In genomic region chrX:112211459-112211858, GRCh38 we compare ENCODE assay signal across 17 cellular contexts.
A peak's percentile ranks its signal among the peaks of the same experiment; 100 is the strongest.
DNase-seq lines count a peak whose midpoint lies in the region; ATAC-seq and TF ChIP-seq lines count a peak whose summit lies in the region.
"Had no signal": no experiment of that assay in that cellular context is flagged by ENCODE, and none has a peak within 500 bp of the region (broad histone marks: within the 10 kb centered on the region; RNA-seq: fewer than 3 reads in every experiment).

No MANE protein-coding gene starts in this region.

- no peaks in the 10 kb centered on the region for H3K36me3 Mint-ChIP-seq in activated T-helper 1 cell treated with anti-CD3 and anti-CD28 coated beads, Interleukin-12 subunit alpha, Interleukin-12 subunit beta, Interleukin-2, Interleukin-4 antibody, amounts not matched to agents 30 ng/mL and 10 ng/mL and 1 ng/mL, durations not matched to agents 14 hours and 24 hours and 36 hours (ENCODE audit: low read depth)
- H3K36me3 Mint-ChIP-seq: naive B cell had no signal

- H3K4me2 ChIP-seq in smooth muscle cell, result no peak overlapping the region
- H3K4me2 ChIP-seq: BLaER1 had no signal

- no peaks in the 10 kb centered on the region for H4K20me1 ChIP-seq in smooth muscle cell (ENCODE audit: low read depth)
- H4K20me1 ChIP-seq: BLaER1 had no signal

- H3K4me1 ChIP-seq in smooth muscle cell (ENCODE audit: low read depth), result no peaks in the 10 kb centered on the region
- H3K4me1 ChIP-seq: BLaER1 had no signal

- peaks cover 8% of the 10 kb centered on the region for H3K4me1 Mint-ChIP-seq in activated T-helper 1 cell treated with anti-CD3 and anti-CD28 coated beads, Interleukin-12 subunit alpha, Interleukin-12 subunit beta, Interleukin-2, Interleukin-4 antibody, amounts not matched to agents 30 ng/mL and 10 ng/mL and 1 ng/mL, durations not matched to agents 14 hours and 24 hours and 36 hours (ENCODE audit: low read depth)
- H3K4me1 Mint-ChIP-seq: endodermal cell, naive B cell had no signal

- H3K4me3 ChIP-seq in smooth muscle cell, result no peak overlapping the region
- H3K4me3 ChIP-seq: BLaER1, cardiac muscle cell had no signal

- H3K36me3 ChIP-seq in smooth muscle cell (ENCODE audit: low read depth), result no peaks in the 10 kb centered on the region
- H3K36me3 ChIP-seq: BLaER1, cardiac muscle cell had no signal

- TF ChIP-seq CTCF in smooth muscle cell (IDR thresholded peaks at IDR 0.05; ENCODE audit: borderline replicate concordance, insufficient read depth, poor library complexity, severe bottlenecking), result no peak

- no peaks in the 10 kb centered on the region for H3K9me3 Mint-ChIP-seq in activated T-helper 1 cell treated with anti-CD3 and anti-CD28 coated beads, Interleukin-12 subunit alpha, Interleukin-12 subunit beta, Interleukin-2, Interleukin-4 antibody, amounts not matched to agents 30 ng/mL and 10 ng/mL and 1 ng/mL, durations not matched to agents 14 hours and 24 hours and 36 hours
- H3K9me3 Mint-ChIP-seq: endodermal cell had no signal

- H3K27ac Mint-ChIP-seq in activated T-helper 1 cell treated with anti-CD3 and anti-CD28 coated beads, Interleukin-12 subunit alpha, Interleukin-12 subunit beta, Interleukin-2, Interleukin-4 antibody, amounts not matched to agents 30 ng/mL and 10 ng/mL and 1 ng/mL, durations not matched to agents 14 hours and 24 hours and 36 hours, result no peak overlapping the region
- H3K27ac Mint-ChIP-seq: endodermal cell, naive B cell had no signal

- 64% methylated on average over 3 of the region's 3 CpGs for WGBS in smooth muscle cell (ENCODE audit: low lambda C conversion rate)

- DNase-seq in AG08395 (ENCODE audit: low spot score) (peak; percentile 32), HT1080 (ENCODE audit: low read depth) (peak; percentile 52), UCSD-AML1 (lab: John Stamatoyannopoulos, UW; ENCODE audit: unreplicated experiment) (no peak), DMS153 (lab: John Stamatoyannopoulos, UW) (no peak), smooth muscle cell (lab: John Stamatoyannopoulos, UW; ENCODE audit: unreplicated experiment) (no peak)
- peak; percentile 1 for DNase-seq in activated T-helper 1 cell treated with anti-CD3 and anti-CD28 coated beads, Interleukin-12 subunit alpha, Interleukin-12 subunit beta, Interleukin-2, Interleukin-4 antibody, amounts not matched to agents 30 ng/mL and 10 ng/mL and 1 ng/mL, durations not matched to agents 14 hours and 24 hours and 36 hours (ENCODE audit: low spot score)
- DNase-seq: endodermal cell, head of caudate nucleus, naive B cell, NCI-H1092, NCI-H510A, SHP77 treated with DMSO at 0.1 percent for 48 hours had no signal

- H3F3A ChIP-seq in smooth muscle cell (ENCODE audit: low read depth), result no peaks in the 10 kb centered on the region

- no peak overlapping the region for H3K27ac ChIP-seq in smooth muscle cell (ENCODE audit: low read depth)
- H3K27ac ChIP-seq: BLaER1, cardiac muscle cell, VCaP had no signal

- no peaks in the 10 kb centered on the region for H3K27me3 Mint-ChIP-seq in activated T-helper 1 cell treated with anti-CD3 and anti-CD28 coated beads, Interleukin-12 subunit alpha, Interleukin-12 subunit beta, Interleukin-2, Interleukin-4 antibody, amounts not matched to agents 30 ng/mL and 10 ng/mL and 1 ng/mL, durations not matched to agents 14 hours and 24 hours and 36 hours (ENCODE audit: insufficient read depth)
- H3K27me3 Mint-ChIP-seq: naive B cell had no signal

- H2AFZ ChIP-seq in smooth muscle cell (ENCODE audit: low read depth), result no peak overlapping the region

- ATAC-seq in GM18867 (IDR thresholded peaks at IDR 0.05; ENCODE audit: unreplicated experiment), result peak; percentile 76
- no peak for ATAC-seq in GM18909 (IDR thresholded peaks at IDR 0.05; ENCODE audit: poor library complexity, unreplicated experiment)

- intact Hi-C loops in activated T-helper 1 cell treated with anti-CD3 and anti-CD28 coated beads, Interleukin-12 subunit alpha, Interleukin-12 subunit beta, Interleukin-2, Interleukin-4 antibody, amounts not matched to agents 30 ng/mL and 10 ng/mL and 1 ng/mL, durations not matched to agents 14 hours and 24 hours and 36 hours (cut with micrococcal nuclease), result no loop called here

- H3K79me2 ChIP-seq in smooth muscle cell (ENCODE audit: low read depth), result no peaks in the 10 kb centered on the region

- no peak overlapping the region for H3K9ac ChIP-seq in smooth muscle cell (ENCODE audit: low read depth)
- H3K9ac ChIP-seq: BLaER1 had no signal

- H3K9me3 ChIP-seq in smooth muscle cell (replicated peaks; ENCODE audit: low read depth), result no peaks in the 10 kb centered on the region
- H3K9me3 ChIP-seq: BLaER1 had no signal

- H3K4me3 Mint-ChIP-seq in activated T-helper 1 cell treated with anti-CD3 and anti-CD28 coated beads, Interleukin-12 subunit alpha, Interleukin-12 subunit beta, Interleukin-2, Interleukin-4 antibody, amounts not matched to agents 30 ng/mL and 10 ng/mL and 1 ng/mL, durations not matched to agents 14 hours and 24 hours and 36 hours, result no peak overlapping the region
- H3K4me3 Mint-ChIP-seq: endodermal cell, naive B cell had no signal

- H3K27me3 ChIP-seq in smooth muscle cell (ENCODE audit: low read depth), result no peaks in the 10 kb centered on the region
- H3K27me3 ChIP-seq: cardiac muscle cell had no signal

Comparison
In these comparisons a context has a peak if more than half of its experiments do, and no peak if none do; other contexts are left out.
1. DNase-seq: peak in AG08395 (single experiment), HT1080 (single experiment) and activated T-helper 1 cell treated with anti-CD3 and anti-CD28 coated beads, Interleukin-12 subunit alpha, Interleukin-12 subunit beta, Interleukin-2, Interleukin-4 antibody, amounts not matched to agents 30 ng/mL and 10 ng/mL and 1 ng/mL, durations not matched to agents 14 hours and 24 hours and 36 hours (single experiment); none in UCSD-AML1 (single experiment), DMS153 (single experiment) and smooth muscle cell (single experiment).